ENCODE assay signal across 27 cellular contexts in the genomic region with DNA sequence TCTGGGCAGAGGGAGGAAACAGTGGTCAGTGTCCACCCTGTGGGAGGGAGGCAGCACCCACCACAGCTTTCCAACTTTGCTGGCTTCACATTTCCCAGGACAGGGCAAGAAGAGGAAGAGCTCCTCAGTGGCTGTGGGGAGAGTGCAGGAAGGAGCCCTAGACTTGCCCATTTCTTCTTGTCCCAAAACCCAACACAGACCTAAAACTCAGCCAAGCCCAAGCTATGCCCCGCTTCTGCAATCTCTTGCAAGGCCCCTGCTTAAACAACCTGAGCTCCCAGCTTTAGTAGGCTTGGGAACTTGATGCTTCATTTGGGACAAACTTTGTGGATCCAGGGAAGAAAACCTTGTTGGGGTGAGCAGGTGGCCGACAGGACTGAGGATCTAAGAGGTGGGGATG.
"Had no signal": no experiment of that assay in that cellular context is flagged by ENCODE, and none has a peak within 500 bp of the region (broad histone marks: within the 10 kb centered on the region; RNA-seq: fewer than 3 reads in every experiment).

No MANE protein-coding gene starts in this region.

- H3K27ac ChIP-seq: left lung, lower lobe of right lung, parathyroid adenoma, psoas muscle, right lobe of liver, tibial nerve, uterus had no signal

- H3K9me3 Mint-ChIP-seq: natural killer cell; stimulated activated memory B cell treated with anti-CD40 and anti-IgM and Interleukin-4, amounts not matched to agents 10 μg/mL and 1 μg/mL and 100 μg/mL, for 72 hours; type B pancreatic cell had no signal

- H3K36me3 ChIP-seq: left lung, lower lobe of right lung, right lobe of liver, uterus had no signal

- H3K4me1 ChIP-seq: left lung, lower lobe of right lung, parathyroid adenoma, psoas muscle, right lobe of liver, tibial nerve, uterus had no signal

- H3K36me3 Mint-ChIP-seq: natural killer cell had no signal

- ATAC-seq: left colon; left lung; lower lobe of right lung; psoas muscle; right lobe of liver; stimulated activated memory B cell treated with anti-CD40 and anti-IgM and Interleukin-4, amounts not matched to agents 10 μg/mL and 1 μg/mL and 100 μg/mL, for 72 hours; stimulated activated naive CD8-positive, alpha-beta T cell treated with anti-CD3 and anti-CD28 coated beads, Interleukin-15, amount 100 ng/mL, for 72 hours had no signal

- H3K4me3 ChIP-seq: left lung, lower lobe of right lung, psoas muscle, right lobe of liver, smooth muscle cell, tibial nerve, uterus had no signal

- H3K27me3 ChIP-seq: left lung, right lobe of liver, tibial nerve, uterus had no signal

- H3K27me3 Mint-ChIP-seq: naive B cell; stimulated activated memory B cell treated with anti-CD40 and anti-IgM and Interleukin-4, amounts not matched to agents 10 μg/mL and 1 μg/mL and 100 μg/mL, for 72 hours; stimulated activated naive CD8-positive, alpha-beta T cell treated with anti-CD3 and anti-CD28 coated beads, Interleukin-15, amount 100 ng/mL, for 72 hours; type B pancreatic cell had no signal

- DNase-seq: hippocampal formation; kidney; left colon; left lung; lower lobe of right lung; mammary epithelial cell; mesenchymal stem cell; naive B cell; natural killer cell; nephron progenitor cell; nucleus accumbens; psoas muscle; right lobe of liver; stimulated activated CD4-positive, alpha-beta T cell treated with anti-CD3 and anti-CD28 coated beads, Interleukin-1b, Interleukin-23, amount 100 ng/mL, for 48 hours; stimulated activated CD4-positive, alpha-beta T cell treated with anti-CD3 and anti-CD28 coated beads, Interleukin-2, amount 100 ng/mL, for 48 hours; stimulated activated CD4-positive, alpha-beta T cell treated with anti-CD3 and anti-CD28 coated beads, Interleukin-4, amount 100 ng/mL, for 4 hours; stimulated activated CD8-positive, alpha-beta memory T cell treated with anti-CD3 and anti-CD28 coated beads, Interleukin-4, amount 100 ng/mL, for 48 hours; stimulated activated naive CD4-positive, alpha-beta T cell treated with Interleukin-2 at 50 U/mL for 16 hours; stimulated activated naive CD8-positive, alpha-beta T cell treated with anti-CD3 and anti-CD28 coated beads, Interleukin-15, amount 100 ng/mL, for 72 hours; substantia nigra; uterus had no signal

- H3K27ac Mint-ChIP-seq: mesothelial cell of epicardium; natural killer cell; nephron progenitor cell; stimulated activated memory B cell treated with anti-CD40 and anti-IgM and Interleukin-4, amounts not matched to agents 10 μg/mL and 1 μg/mL and 100 μg/mL, for 72 hours; stimulated activated naive CD8-positive, alpha-beta T cell treated with anti-CD3 and anti-CD28 coated beads, Interleukin-15, amount 100 ng/mL, for 72 hours; type B pancreatic cell had no signal

- H3K4me3 Mint-ChIP-seq: mesothelial cell of epicardium; naive B cell; natural killer cell; nephron progenitor cell; stimulated activated memory B cell treated with anti-CD40 and anti-IgM and Interleukin-4, amounts not matched to agents 10 μg/mL and 1 μg/mL and 100 μg/mL, for 72 hours; stimulated activated naive CD8-positive, alpha-beta T cell treated with anti-CD3 and anti-CD28 coated beads, Interleukin-15, amount 100 ng/mL, for 72 hours; type B pancreatic cell had no signal

- H3K4me1 Mint-ChIP-seq: mesothelial cell of epicardium; natural killer cell; stimulated activated memory B cell treated with anti-CD40 and anti-IgM and Interleukin-4, amounts not matched to agents 10 μg/mL and 1 μg/mL and 100 μg/mL, for 72 hours; stimulated activated naive CD8-positive, alpha-beta T cell treated with anti-CD3 and anti-CD28 coated beads, Interleukin-15, amount 100 ng/mL, for 72 hours had no signal

- H3K9me3 ChIP-seq: left lung, lower lobe of right lung, psoas muscle, right lobe of liver, tibial nerve, uterus had no signal
